In the genomic region with DNA sequence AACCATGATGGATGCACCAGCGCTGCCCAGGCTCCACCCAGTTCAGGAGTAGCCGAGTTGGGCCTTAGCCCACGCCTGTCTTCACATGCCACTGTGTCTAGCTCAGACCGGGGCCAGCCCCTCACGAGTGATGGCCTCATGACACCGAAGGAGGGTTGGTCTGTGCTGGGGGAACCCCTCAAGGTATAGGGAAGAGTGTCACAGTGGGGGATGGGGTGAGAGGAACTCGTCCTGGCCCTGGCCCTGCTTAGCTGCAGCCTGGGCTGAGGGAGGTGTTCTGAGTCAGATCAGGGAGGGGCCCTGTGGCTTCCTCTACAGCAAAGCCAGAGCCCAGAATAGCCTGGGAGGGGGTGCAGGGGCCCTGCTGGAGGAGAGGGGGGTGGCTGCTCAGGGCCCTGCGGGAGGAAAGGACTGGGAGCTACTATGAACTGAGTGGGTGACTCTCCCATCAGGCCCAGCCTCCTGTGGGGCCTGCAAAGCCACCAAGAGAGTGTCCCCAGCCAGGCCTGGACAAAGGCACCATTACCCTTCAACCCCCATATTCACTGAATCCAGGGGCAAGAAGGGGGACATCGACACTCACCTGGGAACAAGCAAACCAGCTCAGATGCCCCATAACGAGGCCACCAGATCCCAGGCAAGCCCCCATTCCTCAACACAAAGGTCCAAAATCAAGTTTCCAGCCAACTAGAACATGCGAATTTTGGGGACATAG, we compare ENCODE assay signal across 8 cellular contexts. TPM values are rescaled to one million over a fixed set of nuclear protein-coding genes. Genes with fewer than 3 reads are reported as not detected.
DNase-seq lines count a peak whose midpoint lies in the region; ATAC-seq and TF ChIP-seq lines count a peak whose summit lies in the region.

No MANE protein-coding gene starts in this region.

- peak overlapping the region; percentile 78 for H3K27ac Mint-ChIP-seq in T-helper 1 cell treated with Interleukin-12 subunit alpha and Interleukin-12 subunit beta and Interleukin-4 antibody, amounts not matched to agents 30 μg/mL and 1 μg/mL, for 36 hours
- H3K27ac Mint-ChIP-seq in stimulated activated naive CD8-positive, alpha-beta T cell treated with anti-CD3 and anti-CD28 coated beads, Interleukin-15, amount 100 ng/mL, for 72 hours: peak overlapping the region in 1 of 2 donors; percentile 51

- no peak overlapping the region for H3K4me3 Mint-ChIP-seq in T-helper 1 cell treated with Interleukin-12 subunit alpha and Interleukin-12 subunit beta and Interleukin-4 antibody, amounts not matched to agents 30 μg/mL and 1 μg/mL, for 36 hours
- H3K4me3 Mint-ChIP-seq in stimulated activated naive CD8-positive, alpha-beta T cell treated with anti-CD3 and anti-CD28 coated beads, Interleukin-15, amount 100 ng/mL, for 72 hours: no peak overlapping the region

- DNase-seq in foreskin keratinocyte (peak in 1 of 2 donors; percentile 2), NCI-H146 (lab: John Stamatoyannopoulos, UW) (no peak), NCI-H1436 (lab: John Stamatoyannopoulos, UW) (no peak)
- peak; percentile 31 to 53 for DNase-seq in stimulated activated naive CD8-positive, alpha-beta T cell treated with anti-CD3 and anti-CD28 coated beads, Interleukin-15, amount 100 ng/mL, for 72 hours

- H3F3A ChIP-seq in DOHH2 (ENCODE audit: control insufficient read depth, insufficient read depth): peaks cover 14% of the 10 kb centered on the region

- H3K4me1 Mint-ChIP-seq in T-helper 1 cell treated with Interleukin-12 subunit alpha and Interleukin-12 subunit beta and Interleukin-4 antibody, amounts not matched to agents 30 μg/mL and 1 μg/mL, for 36 hours (ENCODE audit: low read depth): peaks cover 44% of the 10 kb centered on the region
- peaks cover 32% of the 10 kb centered on the region for H3K4me1 Mint-ChIP-seq in stimulated activated naive CD8-positive, alpha-beta T cell treated with anti-CD3 and anti-CD28 coated beads, Interleukin-15, amount 100 ng/mL, for 72 hours

- no peaks in the 10 kb centered on the region for H3K9me3 Mint-ChIP-seq in T-helper 1 cell treated with Interleukin-12 subunit alpha and Interleukin-12 subunit beta and Interleukin-4 antibody, amounts not matched to agents 30 μg/mL and 1 μg/mL, for 36 hours
- no peaks in the 10 kb centered on the region for H3K9me3 Mint-ChIP-seq in stimulated activated naive CD8-positive, alpha-beta T cell treated with anti-CD3 and anti-CD28 coated beads, Interleukin-15, amount 100 ng/mL, for 72 hours

- H3K4me3 ChIP-seq in DOHH2 (ENCODE audit: low read length): peak overlapping the region; percentile 68

- peak overlapping the region; percentile 91 for H3K4me2 ChIP-seq in DOHH2 (ENCODE audit: low read length)

- H3K27me3 ChIP-seq in DOHH2 (ENCODE audit: control insufficient read depth, low read length): no peaks in the 10 kb centered on the region
- H3K27me3 ChIP-seq in foreskin keratinocyte: no peaks in the 10 kb centered on the region

- no peak for TF ChIP-seq CTCF in DOHH2 (IDR thresholded peaks at IDR 0.05; ENCODE audit: low read depth, low read length, poor library complexity, severe bottlenecking)
- TF ChIP-seq CTCF in foreskin keratinocyte (conservative IDR thresholded peaks at IDR 0.05): no peak

- H3K27me3 Mint-ChIP-seq in T-helper 1 cell treated with Interleukin-12 subunit alpha and Interleukin-12 subunit beta and Interleukin-4 antibody, amounts not matched to agents 30 μg/mL and 1 μg/mL, for 36 hours (ENCODE audit: low read depth): peaks cover 7% of the 10 kb centered on the region
- H3K27me3 Mint-ChIP-seq in stimulated activated naive CD8-positive, alpha-beta T cell treated with anti-CD3 and anti-CD28 coated beads, Interleukin-15, amount 100 ng/mL, for 72 hours: peaks cover 14% of the 10 kb centered on the region

- no peaks in the 10 kb centered on the region for H3K36me3 Mint-ChIP-seq in T-helper 1 cell treated with Interleukin-12 subunit alpha and Interleukin-12 subunit beta and Interleukin-4 antibody, amounts not matched to agents 30 μg/mL and 1 μg/mL, for 36 hours (ENCODE audit: low read depth)

- H3K9me3 ChIP-seq in DOHH2 (ENCODE audit: control insufficient read depth, insufficient read depth, low read length): no peaks in the 10 kb centered on the region

- H3K9me2 ChIP-seq in DOHH2 (replicated peaks; ENCODE audit: control insufficient read depth, low read length): no peaks in the 10 kb centered on the region

- ATAC-seq in GM19351 (IDR thresholded peaks at IDR 0.05; ENCODE audit: unreplicated experiment): peak; percentile 91
- ATAC-seq in HG03196 (IDR thresholded peaks at IDR 0.05; ENCODE audit: unreplicated experiment): peak; percentile 81
- ATAC-seq in foreskin keratinocyte: peak; percentile 62
- ATAC-seq in stimulated activated naive CD8-positive, alpha-beta T cell treated with anti-CD3 and anti-CD28 coated beads, Interleukin-15, amount 100 ng/mL, for 72 hours: peak; percentile 93

- no peaks in the 10 kb centered on the region for H4K20me1 ChIP-seq in DOHH2 (ENCODE audit: control insufficient read depth, insufficient read depth, low read depth, low read length)

- H3K79me2 ChIP-seq in DOHH2 (ENCODE audit: control insufficient read depth, low read length): peaks cover 30% of the 10 kb centered on the region

- H3K4me1 ChIP-seq in DOHH2 (ENCODE audit: control insufficient read depth, low read length) (peaks cover 100% of the 10 kb centered on the region), foreskin keratinocyte (no peaks in the 10 kb centered on the region)

- H3K27ac ChIP-seq in DOHH2 (ENCODE audit: low read depth, low read length) (peak overlapping the region; percentile 98), foreskin keratinocyte (no peak overlapping the region)

- H3K36me3 ChIP-seq in DOHH2 (ENCODE audit: control insufficient read depth, low read length): peaks cover under 1% of the 10 kb centered on the region; the same call in 1 of the 2 replicates

RNA-seq across cellular contexts. Expression of a gene that starts 41.2 kb away (rescaled TPM):
- not detected in 2 replicates for total RNA-seq in foreskin keratinocyte
- not detected in 2 replicates for polyA plus RNA-seq in foreskin keratinocyte

Comparison
In these comparisons a context has a peak if more than half of its experiments do, and no peak if none do; other contexts are left out.
1. DNase-seq: peak in stimulated activated naive CD8-positive, alpha-beta T cell treated with anti-CD3 and anti-CD28 coated beads, Interleukin-15, amount 100 ng/mL, for 72 hours (2 of 2); none in NCI-H146 (single experiment) and NCI-H1436 (single experiment).
2. Peak in every context shown above with its lines, with median percentiles within 50 percentile points of each other: ATAC-seq.